Comparison of ENCODE assay signal across 8 cellular contexts in genomic region chr3:13650210-13651056, GRCh38.
DNase-seq lines count a peak whose midpoint lies in the region; ATAC-seq and TF ChIP-seq lines count a peak whose summit lies in the region.

No MANE protein-coding gene starts in this region.

- ATAC-seq in GM18907 (IDR thresholded peaks at IDR 0.05; ENCODE audit: unreplicated experiment) (peak; percentile 62), gastrocnemius medialis (peak; percentile 46 to 69), HG03457 (IDR thresholded peaks at IDR 0.05; ENCODE audit: unreplicated experiment) (no peak)

- H3K4me1 ChIP-seq in gastrocnemius medialis: peaks cover 7 to 8% of the 10 kb centered on the region in 2 donors

- intact Hi-C loops in gastrocnemius medialis (cut with DNase I; ENCODE audit: low total_unique reads): loop anchor here (1.0 kb wide), 1 partner anchor 558 kb away; no protein-coding TSS in a partner anchor

- in situ Hi-C loops in gastrocnemius medialis (cut with MboI; ENCODE audit: low sequenced_read_pairs in 4 of 4): no loop called here

- no peaks in the 10 kb centered on the region for H3K36me3 ChIP-seq in gastrocnemius medialis

- H3K27me3 ChIP-seq in gastrocnemius medialis: peaks cover 0 to 10% (median 5%) of the 10 kb centered on the region in 3 donors

- TF ChIP-seq CTCF in gastrocnemius medialis (IDR thresholded peaks at IDR 0.05 in 4 of 5, conservative IDR thresholded peaks at IDR 0.05 in 1 of 5): peak; percentile 92 to 99 (median 98)

- no peak overlapping the region for H3K4me3 ChIP-seq in gastrocnemius medialis

- DNase-seq in AG08396 (ENCODE audit: low spot score): peak; percentile 91
- peak; percentile 60 for DNase-seq in T1000 (lab: John Stamatoyannopoulos, UW)
- DNase-seq in anterior cingulate cortex (lab: John Stamatoyannopoulos, UW): peak in 57 of 58 donors; percentile 28 to 87 (median 68)
- DNase-seq in hepatic stellate cell (ENCODE audit: low spot score): peak; percentile 85
- DNase-seq in gastrocnemius medialis: peak; percentile 18 to 54

- peak; percentile 83 for TF ChIP-seq RAD21 in Ishikawa (IDR thresholded peaks at IDR 0.05; ENCODE audit: low read depth)

- H3K9me3 ChIP-seq in gastrocnemius medialis: no peaks in the 10 kb centered on the region

- H3K27ac ChIP-seq in gastrocnemius medialis: no peak overlapping the region

- no peak for TF ChIP-seq POLR2A in gastrocnemius medialis (IDR thresholded peaks at IDR 0.05)

- TF ChIP-seq EP300 in Ishikawa (IDR thresholded peaks at IDR 0.05; ENCODE audit: borderline replicate concordance): no peak; the same call in 1 of the 2 replicates

TF ChIP-seq in Ishikawa, 13 proteins besides CTCF, POLR2A, EP300 and RAD21:
- TF ChIP-seq EGR1 (IDR thresholded peaks at IDR 0.05): no peak
- TF ChIP-seq USF1 (IDR thresholded peaks at IDR 0.05): 0 out of 2 replicates have a peak, but pooled peaks have one; percentile 7
- peak; percentile 84 for TF ChIP-seq MAX (IDR thresholded peaks at IDR 0.05)
- TF ChIP-seq REST (IDR thresholded peaks at IDR 0.05; ENCODE audit: low read depth): peak; percentile 49
- no peak for TF ChIP-seq YY1 (IDR thresholded peaks at IDR 0.05; ENCODE audit: low read depth)
- 0 out of 2 replicates have a peak, but pooled peaks have one; percentile 50 for TF ChIP-seq ZBTB7A (IDR thresholded peaks at IDR 0.05; ENCODE audit: low read depth)
- no peak for TF ChIP-seq TCF12 (IDR thresholded peaks at IDR 0.05; ENCODE audit: low read depth)
- TF ChIP-seq TEAD4 (IDR thresholded peaks at IDR 0.05): peak; percentile 28; the same call in 1 of the 2 replicates
- no peak for TF ChIP-seq CREB1 (IDR thresholded peaks at IDR 0.05; ENCODE audit: low read depth)
- TF ChIP-seq NFIC (IDR thresholded peaks at IDR 0.05): no peak
- TF ChIP-seq TAF1 (IDR thresholded peaks at IDR 0.05; ENCODE audit: low read depth): peak; percentile 25; the same call in 1 of the 2 replicates
- TF ChIP-seq CEBPB (IDR thresholded peaks at IDR 0.05): peak; percentile 76
- no peak for TF ChIP-seq FOXM1 (IDR thresholded peaks at IDR 0.05; ENCODE audit: borderline replicate concordance, low read depth)

Comparison
In these comparisons a context has a peak if more than half of its experiments do, and no peak if none do; other contexts are left out.
1. DNase-seq: peak in every context shown above with its lines; median percentile 91 in AG08396; 85 in hepatic stellate cell; 68 in anterior cingulate cortex; 60 in T1000; 36 in gastrocnemius medialis.